In the genomic region with DNA sequence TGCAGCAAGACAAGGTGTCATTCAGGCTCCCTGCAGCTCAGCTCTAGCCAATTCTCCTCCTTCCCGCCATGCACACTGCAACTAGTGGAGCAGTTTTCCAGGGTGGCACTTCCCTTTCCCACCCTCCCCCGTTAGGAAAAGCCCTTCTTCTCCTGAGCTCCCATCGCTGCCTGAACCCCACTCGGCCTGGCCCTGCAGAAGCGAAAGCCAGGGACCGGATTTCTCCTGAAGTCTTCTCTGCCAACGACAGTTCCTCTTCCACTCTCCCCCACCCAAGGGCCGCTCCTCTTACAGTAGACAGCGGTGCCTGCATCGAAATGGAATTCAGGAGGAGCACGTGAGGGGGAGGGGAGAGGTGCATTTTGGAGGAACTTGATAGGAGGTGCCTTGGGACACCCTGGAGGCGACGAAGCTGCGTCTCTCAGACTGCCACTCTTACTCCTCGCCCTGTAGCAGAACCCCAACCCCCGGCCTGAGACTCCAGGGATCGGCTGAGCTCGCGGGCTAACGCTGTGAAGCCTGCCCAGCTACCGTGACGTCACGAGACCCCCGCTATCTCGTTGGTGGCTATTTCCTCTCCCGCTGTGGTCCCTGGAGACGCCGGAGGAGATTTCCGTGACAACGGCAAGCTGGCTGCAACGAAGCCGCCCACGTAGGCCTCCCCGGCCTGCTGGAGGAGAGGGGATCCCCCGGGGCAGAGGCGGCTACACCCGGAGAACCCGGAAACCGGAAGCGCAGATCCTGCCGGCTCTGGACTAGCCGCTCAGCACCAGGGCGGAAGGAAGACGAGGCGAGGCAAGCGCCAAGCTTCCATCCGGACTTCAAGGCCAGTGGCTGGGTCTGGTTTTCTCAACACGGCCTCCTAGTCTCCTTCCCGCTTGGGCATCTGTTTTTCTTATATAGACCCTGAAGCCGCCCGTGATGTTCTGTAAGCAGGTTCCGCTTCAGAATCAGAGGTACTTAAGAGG, we compare ENCODE assay signal across 1 cellular context.
TF ChIP-seq lines count a peak whose summit lies in the region.

No MANE protein-coding gene starts in this region.

TF ChIP-seq in neural cell, 6 proteins besides CTCF, POLR2A, EP300 and RAD21:
- peak; percentile 78 for TF ChIP-seq REST (IDR thresholded peaks at IDR 0.05; ENCODE audit: borderline replicate concordance)
- peak; percentile 23 for TF ChIP-seq SMC3 (conservative IDR thresholded peaks at IDR 0.05; ENCODE audit: poor library complexity)
- peak; percentile 71 for TF ChIP-seq MXI1 (conservative IDR thresholded peaks at IDR 0.05; ENCODE audit: poor library complexity, severe bottlenecking)
- TF ChIP-seq POLR2AphosphoS5 (IDR thresholded peaks at IDR 0.05), result peak; percentile 87
- TF ChIP-seq TAF1 (IDR thresholded peaks at IDR 0.05; ENCODE audit: low read depth), result peak; percentile 8
- TF ChIP-seq EZH2 (IDR thresholded peaks at IDR 0.05; ENCODE audit: borderline replicate concordance, insufficient read depth, low read length, poor library complexity, severe bottlenecking), result no peak
